ENCODE assay signal across 8 cellular contexts in the genomic region with DNA sequence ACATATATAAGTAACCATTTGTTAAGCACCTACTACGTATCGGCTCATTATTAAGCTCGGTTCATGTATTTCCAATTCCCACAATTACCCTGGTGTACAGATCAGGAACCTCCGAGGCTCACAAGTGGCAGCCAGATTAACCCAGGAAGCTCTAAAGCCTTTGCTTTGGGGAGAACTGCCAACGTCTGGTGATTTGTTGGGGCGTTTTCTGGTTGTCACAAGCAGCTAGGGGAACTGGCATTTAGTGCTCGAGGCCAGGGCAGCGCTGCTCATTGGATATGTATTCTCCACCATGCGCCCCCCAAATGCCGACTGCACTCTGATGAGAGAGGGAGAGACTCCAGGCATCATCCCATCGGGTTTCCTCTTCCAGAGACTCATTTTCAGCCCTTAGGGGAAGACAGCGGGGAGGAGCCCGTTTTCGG. TPM values are rescaled to one million over a fixed set of nuclear protein-coding genes. Genes with fewer than 3 reads are reported as not detected.
DNase-seq lines count a peak whose midpoint lies in the region; ATAC-seq, FAIRE-seq and TF ChIP-seq lines count a peak whose summit lies in the region.

No MANE protein-coding gene starts in this region.

- H3K9me3 ChIP-seq in SJSA1 (replicated peaks), result no peaks in the 10 kb centered on the region
- no peaks in the 10 kb centered on the region for H3K9me3 ChIP-seq in HepG2 (ENCODE audit: low read length)

- H3K36me3 ChIP-seq in SJSA1 (0 out of 2 replicates have a peak, but pooled peaks cover 6% of the 10 kb centered on the region), HepG2 (replicated peaks in 1 of 2; ENCODE audit: control insufficient read depth in 1 of 2, insufficient read depth in 2 of 2, low read length in 2 of 2) (no peaks in the 10 kb centered on the region)

- intact Hi-C loops in dendritic cell treated with granulocyte-macrophage colony-stimulating factor and Interleukin-4, amounts not matched to agents 40 ng/mL and 50 ng/mL, for 4 days (cut with micrococcal nuclease), result loop anchor here (1.0 kb wide), 1 partner anchor 24 kb away; a partner anchor contains a TSS
- intact Hi-C loops in HepG2 (cut with micrococcal nuclease; ENCODE audit: unreplicated experiment), result loop anchor here (5.0 kb wide), 1 partner anchor 91 kb away; no protein-coding TSS in a partner anchor

- ATAC-seq in GM21576 (IDR thresholded peaks at IDR 0.05; ENCODE audit: unreplicated experiment) (peak; percentile 33), HepG2 (peak; percentile 45; the same call in 1 of the 3 replicates)
- ATAC-seq in stimulated activated naive CD8-positive, alpha-beta T cell treated with anti-CD3 and anti-CD28 coated beads, Interleukin-15, Interleukin-2, amounts not matched to agents 100 U/mL and 50 U/mL, for 24 hours, result peak; percentile 58

- H3K4me3 Mint-ChIP-seq in dendritic cell treated with granulocyte-macrophage colony-stimulating factor and Interleukin-4, amounts not matched to agents 40 ng/mL and 50 ng/mL, for 4 days, result peak overlapping the region; percentile 90

- FAIRE-seq in HepG2 (lab: Jason Lieb, UNC), result no peak

- H3K27me3 Mint-ChIP-seq in dendritic cell treated with granulocyte-macrophage colony-stimulating factor and Interleukin-4, amounts not matched to agents 40 ng/mL and 50 ng/mL, for 4 days, result no peaks in the 10 kb centered on the region

- no peak for TF ChIP-seq POLR2A in HepG2 (IDR thresholded peaks at IDR 0.05; ENCODE audit: insufficient read depth in 1 of 2, low read depth in 2 of 2, low read length in 2 of 2)

- H3K4me1 Mint-ChIP-seq in dendritic cell treated with granulocyte-macrophage colony-stimulating factor and Interleukin-4, amounts not matched to agents 40 ng/mL and 50 ng/mL, for 4 days (ENCODE audit: low read depth), result peaks cover 17% of the 10 kb centered on the region

- DNase-seq in DMS53 (lab: John Stamatoyannopoulos, UW) (peak; percentile 59), DMS53 treated with DMSO at 0.1 percent for 48 hours (lab: John Stamatoyannopoulos, UW; ENCODE audit: unreplicated experiment) (no peak), HUDEP-2 (lab: John Stamatoyannopoulos, UW; ENCODE audit: unreplicated experiment in 76 of 76) (peak in 69 of 76 experiments; percentile 4 to 83 (median 59)), SJSA1 (ENCODE audit: low read depth in 1 of 2, low spot score in 2 of 2) (no peak), HepG2 (ENCODE audit: low spot score) (peak; percentile 39)
- DNase-seq in stimulated activated naive CD8-positive, alpha-beta T cell treated with anti-CD3 and anti-CD28 coated beads, Interleukin-15, Interleukin-2, amounts not matched to agents 100 U/mL and 50 U/mL, for 24 hours, result no peak

- peak overlapping the region; percentile 81 for H3K4me3 ChIP-seq in SJSA1
- H3K4me3 ChIP-seq in HepG2 (replicated peaks in 1 of 3; ENCODE audit: insufficient read depth in 1 of 3, low read depth in 2 of 3, low read length in 3 of 3), result peak overlapping the region; percentile 80 to 98 (median 80)

- BruUV-seq in HepG2 (replicated peaks; lab: Mats Ljungman, UMichigan), result TSS peak; percentile 80

- peak overlapping the region; percentile 90 for H3K27ac Mint-ChIP-seq in dendritic cell treated with granulocyte-macrophage colony-stimulating factor and Interleukin-4, amounts not matched to agents 40 ng/mL and 50 ng/mL, for 4 days

- H3K79me2 ChIP-seq in HepG2 (ENCODE audit: insufficient read depth, low read length), result no peaks in the 10 kb centered on the region

- H3K27ac ChIP-seq in SJSA1 (peak overlapping the region; percentile 54), HepG2 (ENCODE audit: extremely low read length, insufficient read depth, low read length) (peak overlapping the region; percentile 80)

- TF ChIP-seq CTCF in HepG2 (CRISPR knock-in tag; IDR thresholded peaks at IDR 0.05), result no peak

- TF ChIP-seq EP300 in HepG2 (IDR thresholded peaks at IDR 0.05; ENCODE audit: low read depth in 2 of 2, low read length in 2 of 2), result no peak
- TF ChIP-seq EP300 in HepG2 (CRISPR knock-in tag; IDR thresholded peaks at IDR 0.05; ENCODE audit: borderline replicate concordance), result no peak

- under 1% methylated on average over 13 of the region's 14 CpGs for WGBS in HepG2 (ENCODE audit: low lambda C conversion rate)

- H3K4me1 ChIP-seq in SJSA1 (replicated peaks), result peaks cover 6% of the 10 kb centered on the region
- peaks cover 15% of the 10 kb centered on the region for H3K4me1 ChIP-seq in HepG2 (ENCODE audit: insufficient read depth, low read length)

- in situ Hi-C loops in HepG2 (cut with HindIII; ENCODE audit: extremely low pct_ligation_motif_present, low pct_unique_long_range_greater_than_20kb), result no loop called here

- H3K9me3 Mint-ChIP-seq in dendritic cell treated with granulocyte-macrophage colony-stimulating factor and Interleukin-4, amounts not matched to agents 40 ng/mL and 50 ng/mL, for 4 days, result no peaks in the 10 kb centered on the region

- peaks cover 23% of the 10 kb centered on the region for H3K36me3 Mint-ChIP-seq in dendritic cell treated with granulocyte-macrophage colony-stimulating factor and Interleukin-4, amounts not matched to agents 40 ng/mL and 50 ng/mL, for 4 days (ENCODE audit: low read depth)

- CTCF ChIA-PET in HepG2 (lab: Yijun Ruan, JAX; ENCODE audit: low intra/inter-chr PET ratio, low total read pairs), result no interaction called here

- H3K27me3 ChIP-seq in SJSA1 (replicated peaks) (no peaks in the 10 kb centered on the region), HepG2 (ENCODE audit: control insufficient read depth in 1 of 2, insufficient read depth in 2 of 2, low read length in 2 of 2) (peaks cover 0 to 3% of the 10 kb centered on the region in 2 experiments; a peak in 1 of 5 replicates)

- H3K4me2 ChIP-seq in HepG2 (ENCODE audit: low read depth, low read length), result peak overlapping the region; percentile 84

- H2AFZ ChIP-seq in HepG2 (ENCODE audit: low read length), result peak overlapping the region; percentile 61

- no peak for TF ChIP-seq RAD21 in HepG2 (CRISPR knock-in tag; IDR thresholded peaks at IDR 0.05)

- POLR2A ChIA-PET in HepG2 (lab: Yijun Ruan, JAX), result interaction anchor here (0.6 to 3.2 kb wide), 20 partner anchors 8 to 1021 kb away, joined by 3 to 112 read pairs (median 6); a partner anchor contains a TSS

- no peaks in the 10 kb centered on the region for H4K20me1 ChIP-seq in HepG2 (ENCODE audit: insufficient read depth, low read length)

- peak overlapping the region; percentile 79 for H3K9ac ChIP-seq in HepG2 (ENCODE audit: insufficient read depth, low read depth, low read length)

TF ChIP-seq in HepG2, 621 proteins besides CTCF, POLR2A, EP300 and RAD21 (continues in another document):
- TF ChIP-seq ZNF335 (CRISPR knock-in tag; IDR thresholded peaks at IDR 0.05), result no peak
- TF ChIP-seq ZBTB42 (CRISPR knock-in tag; IDR thresholded peaks at IDR 0.05), result no peak

RNA-seq across cellular contexts. Expression of a gene that starts 0.5 kb away (rescaled TPM):
- 7.9 and 8.4 TPM in 2 replicates for total RNA-seq in SJSA1 (2014; rRNA removed; shearing (Covaris generic))
- total RNA-seq in HepG2 (2016; rRNA removed; fragmentation: Illumina TruSeq; extraction: Trizol), result 5.4 and 6.7 TPM in 2 replicates
- 1.1 and 1.6 TPM in 2 replicates for total RNA-seq in HepG2 (2016; cell fraction: cytosol; rRNA removed; fragmentation: Illumina TruSeq; extraction: Trizol; ENCODE audit: low read depth)
- total RNA-seq in HepG2 (2016; cell fraction: insoluble cytoplasmic fraction; rRNA removed; fragmentation: Illumina TruSeq; extraction: Trizol), result 5.9 and 6.1 TPM in 2 replicates
- 3.9 and 4.0 TPM in 2 replicates for total RNA-seq in HepG2 (2016; cell fraction: membrane; rRNA removed; fragmentation: Illumina TruSeq; extraction: Trizol)
- 5.6 and 7.6 TPM in 2 replicates for total RNA-seq in HepG2 (2016; cell fraction: nucleus; rRNA removed; fragmentation: Illumina TruSeq; extraction: Trizol)
- 2.4 and 2.8 TPM in 2 replicates for polyA plus RNA-seq in HepG2 (2011; rRNA removed)
- 1.1 and 1.6 TPM in 2 replicates for polyA plus RNA-seq in HepG2 (2011; cell fraction: cytosol; rRNA removed)
- polyA plus RNA-seq in HepG2 (2011; cell fraction: nucleus; rRNA removed), result 3.0 and 3.6 TPM in 2 replicates
- polyA plus RNA-seq in HepG2 (2012), result 2.3 and 2.4 TPM in 2 replicates
- polyA plus RNA-seq in HepG2 (2016; cell fraction: cytosol; fragmentation: Illumina TruSeq; extraction: Trizol; ENCODE audit: low read depth), result 0.37 and 0.53 TPM in 2 replicates
- polyA plus RNA-seq in HepG2 (2016; cell fraction: insoluble cytoplasmic fraction; fragmentation: Illumina TruSeq; extraction: Trizol; ENCODE audit: low read depth), result 4.1 and 4.2 TPM in 2 replicates
- 1.0 and 1.3 TPM in 2 replicates for polyA plus RNA-seq in HepG2 (2016; cell fraction: membrane; fragmentation: Illumina TruSeq; extraction: Trizol; ENCODE audit: low read depth)
- 9.7 and 10.7 TPM in 2 replicates for polyA plus RNA-seq in HepG2 (2016; cell fraction: nucleus; fragmentation: Illumina TruSeq; extraction: Trizol; ENCODE audit: insufficient read depth, low read depth)
- 1.5 and 4.7 TPM in 2 replicates for polyA minus RNA-seq in HepG2 (2011; rRNA and poly(A)+ RNA removed; ENCODE audit: low replicate concordance)
- polyA minus RNA-seq in HepG2 (2011; cell fraction: cytosol; rRNA and poly(A)+ RNA removed), result 1.7 and 1.9 TPM in 2 replicates
- polyA minus RNA-seq in HepG2 (2011; cell fraction: nucleus; rRNA and poly(A)+ RNA removed), result 3.3 and 3.9 TPM in 2 replicates

RNA-seq across cellular contexts. Expression of a gene that starts 23.9 kb away (rescaled TPM):
- 23.7 and 42.0 TPM in 2 replicates for total RNA-seq in SJSA1 (2014; rRNA removed; shearing (Covaris generic))
- 35.6 and 53.7 TPM in 2 replicates for total RNA-seq in HepG2 (2016; rRNA removed; fragmentation: Illumina TruSeq; extraction: Trizol)
- total RNA-seq in HepG2 (2016; cell fraction: cytosol; rRNA removed; fragmentation: Illumina TruSeq; extraction: Trizol; ENCODE audit: low read depth), result 147 and 173 TPM in 2 replicates
- 35.5 and 51.0 TPM in 2 replicates for total RNA-seq in HepG2 (2016; cell fraction: insoluble cytoplasmic fraction; rRNA removed; fragmentation: Illumina TruSeq; extraction: Trizol)
- 57.5 and 61.4 TPM in 2 replicates for total RNA-seq in HepG2 (2016; cell fraction: membrane; rRNA removed; fragmentation: Illumina TruSeq; extraction: Trizol)
- 26.1 and 28.8 TPM in 2 replicates for total RNA-seq in HepG2 (2016; cell fraction: nucleus; rRNA removed; fragmentation: Illumina TruSeq; extraction: Trizol)
- polyA plus RNA-seq in HepG2 (2011; rRNA removed), result 18.0 and 21.5 TPM in 2 replicates
- 10.5 and 17.3 TPM in 2 replicates for polyA plus RNA-seq in HepG2 (2011; cell fraction: cytosol; rRNA removed)
- polyA plus RNA-seq in HepG2 (2011; cell fraction: nucleus; rRNA removed), result 7.9 and 9.3 TPM in 2 replicates
- polyA plus RNA-seq in HepG2 (2012), result 20.3 and 22.8 TPM in 2 replicates
- polyA plus RNA-seq in HepG2 (2016; cell fraction: cytosol; fragmentation: Illumina TruSeq; extraction: Trizol; ENCODE audit: low read depth), result 12.0 and 12.2 TPM in 2 replicates
- polyA plus RNA-seq in HepG2 (2016; cell fraction: insoluble cytoplasmic fraction; fragmentation: Illumina TruSeq; extraction: Trizol; ENCODE audit: low read depth), result 43.6 and 47.5 TPM in 2 replicates
- polyA plus RNA-seq in HepG2 (2016; cell fraction: membrane; fragmentation: Illumina TruSeq; extraction: Trizol; ENCODE audit: low read depth), result 25.8 and 28.1 TPM in 2 replicates
- 23.8 and 24.0 TPM in 2 replicates for polyA plus RNA-seq in HepG2 (2016; cell fraction: nucleus; fragmentation: Illumina TruSeq; extraction: Trizol; ENCODE audit: insufficient read depth, low read depth)
- polyA minus RNA-seq in HepG2 (2011; rRNA and poly(A)+ RNA removed; ENCODE audit: low replicate concordance), result 12.4 and 19.3 TPM in 2 replicates
- polyA minus RNA-seq in HepG2 (2011; cell fraction: cytosol; rRNA and poly(A)+ RNA removed), result 21.5 and 27.7 TPM in 2 replicates
- 34.8 and 42.8 TPM in 2 replicates for polyA minus RNA-seq in HepG2 (2011; cell fraction: nucleus; rRNA and poly(A)+ RNA removed)

Comparison
In these comparisons a context has a peak if more than half of its experiments do, and no peak if none do; other contexts are left out.
1. DNase-seq: peak in DMS53 (single experiment), HUDEP-2 (69 of 76) and HepG2 (single experiment); none in DMS53 treated with DMSO at 0.1 percent for 48 hours (single experiment), SJSA1 (0 of 2) and stimulated activated naive CD8-positive, alpha-beta T cell treated with anti-CD3 and anti-CD28 coated beads, Interleukin-15, Interleukin-2, amounts not matched to agents 100 U/mL and 50 U/mL, for 24 hours (single experiment).
2. Peak in every context shown above with its lines, with median percentiles within 50 percentile points of each other: ATAC-seq.